ENCODE assay signal across 8 cellular contexts in genomic region chr10:73252445-73253225, GRCh38. TPM values are rescaled to one million over a fixed set of nuclear protein-coding genes. Genes with fewer than 3 reads are reported as not detected.
DNase-seq lines count a peak whose midpoint lies in the region; ATAC-seq and TF ChIP-seq lines count a peak whose summit lies in the region.

TSS of gene MRPS16 (minus strand) at chr10:73252644. CDS start at chr10:73252482, 162 bp downstream.

- H3K36me3 Mint-ChIP-seq in activated naive CD4-positive, alpha-beta T cell treated with anti-CD3 and anti-CD28 coated beads, Interleukin-2, amount 50 U/mL, for 72 hours: peaks cover 28% of the 10 kb centered on the region in 2 donors

- no peaks in the 10 kb centered on the region for H3K27me3 ChIP-seq in GM06990 (replicated peaks; ENCODE audit: control insufficient read depth, insufficient read depth, low read length)
- no peaks in the 10 kb centered on the region for H3K27me3 ChIP-seq in testis

- H3K9me3 ChIP-seq in testis: no peaks in the 10 kb centered on the region

- H3K9me3 Mint-ChIP-seq in activated naive CD4-positive, alpha-beta T cell treated with anti-CD3 and anti-CD28 coated beads, Interleukin-2, amount 50 U/mL, for 72 hours: no peaks in the 10 kb centered on the region

- H3K36me3 ChIP-seq in GM06990 (ENCODE audit: control insufficient read depth, insufficient read depth, low read length) (no peaks in the 10 kb centered on the region; the same call in 1 of the 2 replicates), testis (ENCODE audit: low read depth, missing control alignments) (no peaks in the 10 kb centered on the region)

- H3K4me1 ChIP-seq in testis: peaks cover 22% of the 10 kb centered on the region

- peak within 1 kb of the TSS; percentile 88 to 93 for H3K27ac ChIP-seq in testis

- H3K4me3 ChIP-seq in GM06990 (replicated peaks; ENCODE audit: low read depth, low read length) (peak within 1 kb of the TSS; percentile 88), testis (peak within 1 kb of the TSS; percentile 73 to 98)

- TF ChIP-seq POLR2A in testis (IDR thresholded peaks at IDR 0.05): peak; percentile 59

- TF ChIP-seq CTCF in GM06990 (IDR thresholded peaks at IDR 0.05; ENCODE audit: insufficient read depth, low read length, poor library complexity, severe bottlenecking) (no peak), omental fat pad (IDR thresholded peaks at IDR 0.05) (no peak), testis (IDR thresholded peaks at IDR 0.05) (peak in 1 of 3 experiments; percentile 28)

- H3K27ac Mint-ChIP-seq in activated naive CD4-positive, alpha-beta T cell treated with anti-CD3 and anti-CD28 coated beads, Interleukin-2, amount 50 U/mL, for 72 hours: peak within 1 kb of the TSS; percentile 97 to 98

- peak; percentile 84 for ATAC-seq in HG02588 (IDR thresholded peaks at IDR 0.05; ENCODE audit: unreplicated experiment)
- ATAC-seq in activated naive CD4-positive, alpha-beta T cell treated with anti-CD3 and anti-CD28 coated beads, Interleukin-2, amount 50 U/mL, for 72 hours: peak; percentile 84 to 96
- ATAC-seq in omental fat pad (ENCODE audit: low FRiP score): peak; percentile 99

- intact Hi-C loops in testis (cut with DNase I; ENCODE audit: low total_unique reads): no loop called here

- 0% methylated on average over 30 to 51 of the region's 51 CpGs for WGBS in testis, 2 donors

- DNase-seq in GM06990 (ENCODE audit: extremely low read depth, insufficient read length): peak; percentile 92
- peak; percentile 93 for DNase-seq in NCI-H1092 treated with DMSO at 0.1 percent for 48 hours (lab: John Stamatoyannopoulos, UW)
- peak; percentile 97 for DNase-seq in SKM-1 (lab: John Stamatoyannopoulos, UW; ENCODE audit: unreplicated experiment)
- DNase-seq in activated naive CD4-positive, alpha-beta T cell treated with anti-CD3 and anti-CD28 coated beads, Interleukin-2, amount 50 U/mL, for 72 hours (ENCODE audit: low spot score in 2 of 2): peak; percentile 87 to 93
- peak; percentile 96 for DNase-seq in glomerular visceral epithelial cell (ENCODE audit: extremely low spot score)
- DNase-seq in omental fat pad (ENCODE audit: low spot score): peak; percentile 88
- peak; percentile 98 for DNase-seq in testis

RNA-seq across cellular contexts. Expression of gene MRPS16, which starts in this region (rescaled TPM):
- 100 to 1,000 TPM in 1 of 2 donors, 10 to 100 TPM in 1; 99.4 to 125 TPM for total RNA-seq in activated naive CD4-positive, alpha-beta T cell treated with anti-CD3 and anti-CD28 coated beads, Interleukin-2, amount 50 U/mL, for 72 hours
- total RNA-seq in omental fat pad (10 to 100 TPM; 35.8 to 47.9 (median 39.9) TPM), testis (10 to 100 TPM; 45.7 to 59.6 TPM)
- polyA plus RNA-seq in testis (ENCODE audit: insufficient read depth, low read depth, low replicate concordance): 83.5 TPM

Comparison
In these comparisons a context has a peak if more than half of its experiments do, and no peak if none do; other contexts are left out.
1. Peak in every context shown above with its lines: DNase-seq, ATAC-seq, H3K4me3 ChIP-seq and H3K27ac ChIP-seq.